Comparison of ENCODE assay signal across 2 cellular contexts in genomic region chr5:181217805-181218065, GRCh38.
TF ChIP-seq lines count a peak whose summit lies in the region.

No MANE protein-coding gene starts in this region.

TF ChIP-seq in IMR-90, 13 proteins besides CTCF, POLR2A, EP300 and RAD21:
- no peak for TF ChIP-seq ELK1 (IDR thresholded peaks at IDR 0.05; ENCODE audit: borderline replicate concordance, low read depth, low read length)
- TF ChIP-seq RFX5 (IDR thresholded peaks at IDR 0.05; ENCODE audit: low read depth, low read length): no peak
- TF ChIP-seq MAZ (IDR thresholded peaks at IDR 0.05; ENCODE audit: borderline replicate concordance, low read depth, low read length): no peak
- no peak for TF ChIP-seq SMC3 (IDR thresholded peaks at IDR 0.05; ENCODE audit: low read depth, low read length)
- TF ChIP-seq USF2 (IDR thresholded peaks at IDR 0.05; ENCODE audit: low read depth, low read length): no peak
- TF ChIP-seq CEBPB (IDR thresholded peaks at IDR 0.05; ENCODE audit: low read depth, low read length): no peak
- no peak for TF ChIP-seq BHLHE40 (IDR thresholded peaks at IDR 0.05; ENCODE audit: low read depth, low read length)
- no peak for TF ChIP-seq MAFK (IDR thresholded peaks at IDR 0.05; ENCODE audit: low read depth, low read length)
- no peak for TF ChIP-seq MXI1 (IDR thresholded peaks at IDR 0.05; ENCODE audit: borderline replicate concordance, low read depth, low read length)
- no peak for TF ChIP-seq NFE2L2 (IDR thresholded peaks at IDR 0.05; ENCODE audit: low read depth, low read length)
- TF ChIP-seq FOS (IDR thresholded peaks at IDR 0.05; ENCODE audit: low read depth, low read length): no peak
- TF ChIP-seq CHD1 (IDR thresholded peaks at IDR 0.05; ENCODE audit: low read depth, low read length): no peak
- TF ChIP-seq RCOR1 (IDR thresholded peaks at IDR 0.05; ENCODE audit: insufficient replicate concordance, low read length): no peak

TF ChIP-seq in liver, 16 proteins besides CTCF, POLR2A, EP300 and RAD21:
- TF ChIP-seq REST (IDR thresholded peaks at IDR 0.05): no peak
- TF ChIP-seq FOXA1 (IDR thresholded peaks at IDR 0.05): no peak
- TF ChIP-seq YY1 (IDR thresholded peaks at IDR 0.05): no peak
- no peak for TF ChIP-seq HNF4A (conservative IDR thresholded peaks at IDR 0.05)
- TF ChIP-seq ZBTB33 (IDR thresholded peaks at IDR 0.05): no peak
- no peak for TF ChIP-seq HNF4G (IDR thresholded peaks at IDR 0.05)
- no peak for TF ChIP-seq TAF1 (conservative IDR thresholded peaks at IDR 0.05)
- no peak for TF ChIP-seq EGR1 (IDR thresholded peaks at IDR 0.05; ENCODE audit: low read depth in 2 of 2)
- TF ChIP-seq NR2F2 (IDR thresholded peaks at IDR 0.05): no peak
- no peak for TF ChIP-seq ATF3 (IDR thresholded peaks at IDR 0.05)
- no peak for TF ChIP-seq GABPA (IDR thresholded peaks at IDR 0.05 in 1 of 2, conservative IDR thresholded peaks at IDR 0.05 in 1 of 2)
- TF ChIP-seq RXRA (IDR thresholded peaks at IDR 0.05): no peak
- TF ChIP-seq FOXA2 (IDR thresholded peaks at IDR 0.05): no peak
- no peak for TF ChIP-seq MAX (IDR thresholded peaks at IDR 0.05)
- no peak for TF ChIP-seq JUND (IDR thresholded peaks at IDR 0.05)
- no peak for TF ChIP-seq SP1 (IDR thresholded peaks at IDR 0.05)
TF ChIP-seq in liver: peak in this region for 0.
